In the genomic region with DNA sequence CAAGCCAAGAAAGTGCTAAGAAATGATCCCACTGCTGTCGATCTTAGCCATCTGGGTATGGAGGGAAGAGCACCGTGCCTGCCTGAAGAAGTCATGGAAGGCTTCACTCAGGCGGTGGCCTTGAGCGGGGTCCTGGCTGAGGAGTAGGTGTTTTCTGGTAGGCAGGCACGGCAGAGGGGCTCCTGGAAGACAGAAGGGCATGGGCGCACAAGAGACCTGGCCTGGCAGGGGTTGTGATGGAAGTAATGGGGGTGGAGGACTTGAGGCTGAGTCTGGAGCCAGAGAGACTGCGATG, we compare ENCODE assay signal across 2 cellular contexts.
TF ChIP-seq lines count a peak whose summit lies in the region.

No MANE protein-coding gene starts in this region.

TF ChIP-seq in GM23338, 12 proteins besides CTCF, POLR2A, EP300 and RAD21 (continued from another document):
- TF ChIP-seq, protein P1, sequence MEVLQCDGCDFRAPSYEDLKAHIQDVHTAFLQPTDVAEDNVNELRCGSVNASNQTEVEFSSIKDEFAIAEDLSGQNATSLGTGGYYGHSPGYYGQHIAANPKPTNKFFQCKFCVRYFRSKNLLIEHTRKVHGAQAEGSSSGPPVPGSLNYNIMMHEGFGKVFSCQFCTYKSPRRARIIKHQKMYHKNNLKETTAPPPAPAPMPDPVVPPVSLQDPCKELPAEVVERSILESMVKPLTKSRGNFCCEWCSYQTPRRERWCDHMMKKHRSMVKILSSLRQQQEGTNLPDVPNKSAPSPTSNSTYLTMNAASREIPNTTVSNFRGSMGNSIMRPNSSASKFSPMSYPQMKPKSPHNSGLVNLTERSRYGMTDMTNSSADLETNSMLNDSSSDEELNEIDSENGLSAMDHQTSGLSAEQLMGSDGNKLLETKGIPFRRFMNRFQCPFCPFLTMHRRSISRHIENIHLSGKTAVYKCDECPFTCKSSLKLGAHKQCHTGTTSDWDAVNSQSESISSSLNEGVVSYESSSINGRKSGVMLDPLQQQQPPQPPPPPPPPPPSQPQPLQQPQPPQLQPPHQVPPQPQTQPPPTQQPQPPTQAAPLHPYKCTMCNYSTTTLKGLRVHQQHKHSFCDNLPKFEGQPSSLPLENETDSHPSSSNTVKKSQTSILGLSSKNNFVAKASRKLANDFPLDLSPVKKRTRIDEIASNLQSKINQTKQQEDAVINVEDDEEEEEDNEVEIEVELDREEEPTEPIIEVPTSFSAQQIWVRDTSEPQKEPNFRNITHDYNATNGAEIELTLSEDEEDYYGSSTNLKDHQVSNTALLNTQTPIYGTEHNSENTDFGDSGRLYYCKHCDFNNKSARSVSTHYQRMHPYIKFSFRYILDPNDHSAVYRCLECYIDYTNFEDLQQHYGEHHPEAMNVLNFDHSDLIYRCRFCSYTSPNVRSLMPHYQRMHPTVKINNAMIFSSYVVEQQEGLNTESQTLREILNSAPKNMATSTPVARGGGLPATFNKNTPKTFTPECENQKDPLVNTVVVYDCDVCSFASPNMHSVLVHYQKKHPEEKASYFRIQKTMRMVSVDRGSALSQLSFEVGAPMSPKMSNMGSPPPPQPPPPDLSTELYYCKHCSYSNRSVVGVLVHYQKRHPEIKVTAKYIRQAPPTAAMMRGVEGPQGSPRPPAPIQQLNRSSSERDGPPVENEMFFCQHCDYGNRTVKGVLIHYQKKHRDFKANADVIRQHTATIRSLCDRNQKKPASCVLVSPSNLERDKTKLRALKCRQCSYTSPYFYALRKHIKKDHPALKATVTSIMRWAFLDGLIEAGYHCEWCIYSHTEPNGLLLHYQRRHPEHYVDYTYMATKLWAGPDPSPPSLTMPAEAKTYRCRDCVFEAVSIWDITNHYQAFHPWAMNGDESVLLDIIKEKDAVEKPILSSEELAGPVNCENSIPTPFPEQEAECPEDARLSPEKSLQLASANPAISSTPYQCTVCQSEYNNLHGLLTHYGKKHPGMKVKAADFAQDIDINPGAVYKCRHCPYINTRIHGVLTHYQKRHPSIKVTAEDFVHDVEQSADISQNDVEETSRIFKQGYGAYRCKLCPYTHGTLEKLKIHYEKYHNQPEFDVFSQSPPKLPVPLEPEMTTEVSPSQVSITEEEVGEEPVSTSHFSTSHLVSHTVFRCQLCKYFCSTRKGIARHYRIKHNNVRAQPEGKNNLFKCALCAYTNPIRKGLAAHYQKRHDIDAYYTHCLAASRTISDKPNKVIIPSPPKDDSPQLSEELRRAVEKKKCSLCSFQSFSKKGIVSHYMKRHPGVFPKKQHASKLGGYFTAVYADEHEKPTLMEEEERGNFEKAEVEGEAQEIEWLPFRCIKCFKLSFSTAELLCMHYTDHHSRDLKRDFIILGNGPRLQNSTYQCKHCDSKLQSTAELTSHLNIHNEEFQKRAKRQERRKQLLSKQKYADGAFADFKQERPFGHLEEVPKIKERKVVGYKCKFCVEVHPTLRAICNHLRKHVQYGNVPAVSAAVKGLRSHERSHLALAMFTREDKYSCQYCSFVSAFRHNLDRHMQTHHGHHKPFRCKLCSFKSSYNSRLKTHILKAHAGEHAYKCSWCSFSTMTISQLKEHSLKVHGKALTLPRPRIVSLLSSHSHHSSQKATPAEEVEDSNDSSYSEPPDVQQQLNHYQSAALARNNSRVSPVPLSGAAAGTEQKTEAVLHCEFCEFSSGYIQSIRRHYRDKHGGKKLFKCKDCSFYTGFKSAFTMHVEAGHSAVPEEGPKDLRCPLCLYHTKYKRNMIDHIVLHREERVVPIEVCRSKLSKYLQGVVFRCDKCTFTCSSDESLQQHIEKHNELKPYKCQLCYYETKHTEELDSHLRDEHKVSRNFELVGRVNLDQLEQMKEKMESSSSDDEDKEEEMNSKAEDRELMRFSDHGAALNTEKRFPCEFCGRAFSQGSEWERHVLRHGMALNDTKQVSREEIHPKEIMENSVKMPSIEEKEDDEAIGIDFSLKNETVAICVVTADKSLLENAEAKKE (CRISPR knock-in tag; IDR thresholded peaks at IDR 0.05), result no peak
- TF ChIP-seq EZH2phosphoT487 (IDR thresholded peaks at IDR 0.05; ENCODE audit: unreplicated experiment) (no peak), POLR2AphosphoS5 (IDR thresholded peaks at IDR 0.05; ENCODE audit: low read depth) (no peak), EZH2 (IDR thresholded peaks at IDR 0.05; ENCODE audit: low read depth, unreplicated experiment) (no peak), CREB1 (CRISPR knock-in tag; IDR thresholded peaks at IDR 0.05; ENCODE audit: low read depth) (no peak)
- TF ChIP-seq, protein P2, sequence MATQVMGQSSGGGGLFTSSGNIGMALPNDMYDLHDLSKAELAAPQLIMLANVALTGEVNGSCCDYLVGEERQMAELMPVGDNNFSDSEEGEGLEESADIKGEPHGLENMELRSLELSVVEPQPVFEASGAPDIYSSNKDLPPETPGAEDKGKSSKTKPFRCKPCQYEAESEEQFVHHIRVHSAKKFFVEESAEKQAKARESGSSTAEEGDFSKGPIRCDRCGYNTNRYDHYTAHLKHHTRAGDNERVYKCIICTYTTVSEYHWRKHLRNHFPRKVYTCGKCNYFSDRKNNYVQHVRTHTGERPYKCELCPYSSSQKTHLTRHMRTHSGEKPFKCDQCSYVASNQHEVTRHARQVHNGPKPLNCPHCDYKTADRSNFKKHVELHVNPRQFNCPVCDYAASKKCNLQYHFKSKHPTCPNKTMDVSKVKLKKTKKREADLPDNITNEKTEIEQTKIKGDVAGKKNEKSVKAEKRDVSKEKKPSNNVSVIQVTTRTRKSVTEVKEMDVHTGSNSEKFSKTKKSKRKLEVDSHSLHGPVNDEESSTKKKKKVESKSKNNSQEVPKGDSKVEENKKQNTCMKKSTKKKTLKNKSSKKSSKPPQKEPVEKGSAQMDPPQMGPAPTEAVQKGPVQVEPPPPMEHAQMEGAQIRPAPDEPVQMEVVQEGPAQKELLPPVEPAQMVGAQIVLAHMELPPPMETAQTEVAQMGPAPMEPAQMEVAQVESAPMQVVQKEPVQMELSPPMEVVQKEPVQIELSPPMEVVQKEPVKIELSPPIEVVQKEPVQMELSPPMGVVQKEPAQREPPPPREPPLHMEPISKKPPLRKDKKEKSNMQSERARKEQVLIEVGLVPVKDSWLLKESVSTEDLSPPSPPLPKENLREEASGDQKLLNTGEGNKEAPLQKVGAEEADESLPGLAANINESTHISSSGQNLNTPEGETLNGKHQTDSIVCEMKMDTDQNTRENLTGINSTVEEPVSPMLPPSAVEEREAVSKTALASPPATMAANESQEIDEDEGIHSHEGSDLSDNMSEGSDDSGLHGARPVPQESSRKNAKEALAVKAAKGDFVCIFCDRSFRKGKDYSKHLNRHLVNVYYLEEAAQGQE (IDR thresholded peaks at IDR 0.05; ENCODE audit: unreplicated experiment), result no peak

TF ChIP-seq in WTC11, 78 proteins besides CTCF, POLR2A, EP300 and RAD21 (continued from another document):
- TF ChIP-seq, protein P3, sequence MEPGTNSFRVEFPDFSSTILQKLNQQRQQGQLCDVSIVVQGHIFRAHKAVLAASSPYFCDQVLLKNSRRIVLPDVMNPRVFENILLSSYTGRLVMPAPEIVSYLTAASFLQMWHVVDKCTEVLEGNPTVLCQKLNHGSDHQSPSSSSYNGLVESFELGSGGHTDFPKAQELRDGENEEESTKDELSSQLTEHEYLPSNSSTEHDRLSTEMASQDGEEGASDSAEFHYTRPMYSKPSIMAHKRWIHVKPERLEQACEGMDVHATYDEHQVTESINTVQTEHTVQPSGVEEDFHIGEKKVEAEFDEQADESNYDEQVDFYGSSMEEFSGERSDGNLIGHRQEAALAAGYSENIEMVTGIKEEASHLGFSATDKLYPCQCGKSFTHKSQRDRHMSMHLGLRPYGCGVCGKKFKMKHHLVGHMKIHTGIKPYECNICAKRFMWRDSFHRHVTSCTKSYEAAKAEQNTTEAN (CRISPR knock-in tag; IDR thresholded peaks at IDR 0.05), result no peak
